In the genomic region with DNA sequence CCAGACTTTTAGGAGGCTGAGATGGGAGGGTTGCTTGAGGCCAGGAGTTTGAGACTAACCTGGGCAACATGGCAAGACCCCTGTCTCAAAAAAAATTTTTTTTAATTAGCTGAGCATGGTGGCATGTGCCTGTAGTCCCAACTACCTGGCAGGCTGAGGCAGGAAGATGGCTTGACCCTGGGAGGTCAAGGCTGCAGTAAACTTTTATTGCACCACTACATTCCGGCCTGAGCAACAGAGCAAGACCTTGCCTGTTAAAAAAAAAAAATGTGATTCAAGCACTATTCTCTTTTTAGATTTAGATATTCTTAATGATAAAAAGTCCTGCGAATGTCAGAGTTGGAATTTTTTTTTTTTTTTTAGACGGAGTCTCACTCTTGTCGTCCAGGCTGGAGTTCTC, we compare ENCODE assay signal across 21 cellular contexts.
DNase-seq lines count a peak whose midpoint lies in the region; ATAC-seq, FAIRE-seq and TF ChIP-seq lines count a peak whose summit lies in the region.
"Had no signal": no experiment of that assay in that cellular context is flagged by ENCODE, and none has a peak within 500 bp of the region (broad histone marks: within the 10 kb centered on the region; RNA-seq: fewer than 3 reads in every experiment).

No MANE protein-coding gene starts in this region.

- TF ChIP-seq POLR2A in HepG2 (IDR thresholded peaks at IDR 0.05; ENCODE audit: insufficient read depth in 1 of 2, low read depth in 2 of 2, low read length in 2 of 2) = no peak
- no peak for TF ChIP-seq POLR2A in GM12891 (IDR thresholded peaks at IDR 0.05; ENCODE audit: low read depth, low read length)

- H3K36me3 ChIP-seq in HepG2 (replicated peaks in 1 of 2; ENCODE audit: control insufficient read depth in 1 of 2, insufficient read depth in 2 of 2, low read length in 2 of 2) = no peaks in the 10 kb centered on the region

- no peak for TF ChIP-seq CTCF in HepG2 (CRISPR knock-in tag; IDR thresholded peaks at IDR 0.05)

- in situ Hi-C loops in Caki2 (cut with HindIII; ENCODE audit: low pct_unique_long_range_greater_than_20kb, low sequenced_read_pairs) (no loop called here), HepG2 (cut with HindIII; ENCODE audit: extremely low pct_ligation_motif_present, low pct_unique_long_range_greater_than_20kb) (no loop called here)

- no peak overlapping the region for H3K27ac ChIP-seq in HepG2 (ENCODE audit: extremely low read length, insufficient read depth, low read length)
- H3K27ac ChIP-seq: 22Rv1, A549, C4-2B had no signal

- no peaks in the 10 kb centered on the region for H4K20me1 ChIP-seq in HepG2 (ENCODE audit: insufficient read depth, low read length)

- H3K9me3 ChIP-seq in HepG2 (ENCODE audit: low read length) = no peaks in the 10 kb centered on the region
- H3K9me3 ChIP-seq: A549, Caco-2 had no signal

- H3K9ac ChIP-seq in HepG2 (ENCODE audit: insufficient read depth, low read depth, low read length) = no peak overlapping the region

- FAIRE-seq in HepG2 (lab: Jason Lieb, UNC) (no peak), GM12891 (lab: Jason Lieb, UNC) (no peak)
- FAIRE-seq: A549, HTR-8/SVneo had no signal

- H2AFZ ChIP-seq in HepG2 (ENCODE audit: low read length) = no peak overlapping the region

- BruUV-seq in HepG2 (replicated peaks; lab: Mats Ljungman, UMichigan) = no TSS peak

- POLR2A ChIA-PET in HepG2 (lab: Yijun Ruan, JAX) = no interaction called here

- H3K4me2 ChIP-seq in HepG2 (ENCODE audit: low read depth, low read length) = no peak overlapping the region
- H3K4me2 ChIP-seq: A549 had no signal

- no peaks in the 10 kb centered on the region for H3K79me2 ChIP-seq in HepG2 (ENCODE audit: insufficient read depth, low read length)

- DNase-seq in Caki2 (ENCODE audit: low read depth) (peak; percentile 23), kidney glomerular epithelial cell (lab: John Stamatoyannopoulos, UW) (peak; percentile 16), HepG2 (ENCODE audit: low spot score) (no peak), sciatic nerve (ENCODE audit: low spot score) (no peak), posterior cingulate gyrus (no peak), GM12891 (ENCODE audit: insufficient read length, low spot score) (no peak), MV-4-11 (lab: John Stamatoyannopoulos, UW) (no peak)
- DNase-seq: AML-193; Caco-2; CD4-positive, alpha-beta T cell; DMS153; DMS79; GDM1; GOT3; H7; HFFc6 had no signal

- no peak for TF ChIP-seq RAD21 in HepG2 (CRISPR knock-in tag; IDR thresholded peaks at IDR 0.05)

- 97% methylated on average over 4 of the region's 4 CpGs for WGBS in HepG2 (ENCODE audit: low lambda C conversion rate)

- ATAC-seq in HepG2 = no peak
- peak; percentile 45 for ATAC-seq in sciatic nerve
- ATAC-seq: A549, HCT116 had no signal

- H3K4me1 ChIP-seq in HepG2 (ENCODE audit: insufficient read depth, low read length) = 0 out of 2 replicates have a peak, but pooled peaks cover 16% of the 10 kb centered on the region
- H3K4me1 ChIP-seq: A549, Caco-2 had no signal

- H3K4me3 ChIP-seq in HepG2 (replicated peaks in 1 of 3; ENCODE audit: insufficient read depth in 1 of 3, low read depth in 2 of 3, low read length in 3 of 3) = no peak overlapping the region
- H3K4me3 ChIP-seq: A549 had no signal

- intact Hi-C loops in HepG2 (cut with micrococcal nuclease; ENCODE audit: unreplicated experiment) = no loop called here
- intact Hi-C loops in sciatic nerve (cut with DNase I) = no loop called here
- intact Hi-C loops in posterior cingulate gyrus (cut with DNase I) = no loop called here

- H3K27me3 ChIP-seq in HepG2 (ENCODE audit: control insufficient read depth in 1 of 2, insufficient read depth in 2 of 2, low read length in 2 of 2) = no peaks in the 10 kb centered on the region

- CTCF ChIA-PET in HepG2 (lab: Yijun Ruan, JAX; ENCODE audit: low intra/inter-chr PET ratio, low total read pairs) = no interaction called here

- TF ChIP-seq EP300 in HepG2 (IDR thresholded peaks at IDR 0.05; ENCODE audit: low read depth in 2 of 2, low read length in 2 of 2) = no peak
- TF ChIP-seq EP300 in HepG2 (CRISPR knock-in tag; IDR thresholded peaks at IDR 0.05; ENCODE audit: borderline replicate concordance) = no peak

TF ChIP-seq in HepG2, 621 proteins besides CTCF, POLR2A, EP300 and RAD21 (continues in another document):
- TF ChIP-seq, protein P1, sequence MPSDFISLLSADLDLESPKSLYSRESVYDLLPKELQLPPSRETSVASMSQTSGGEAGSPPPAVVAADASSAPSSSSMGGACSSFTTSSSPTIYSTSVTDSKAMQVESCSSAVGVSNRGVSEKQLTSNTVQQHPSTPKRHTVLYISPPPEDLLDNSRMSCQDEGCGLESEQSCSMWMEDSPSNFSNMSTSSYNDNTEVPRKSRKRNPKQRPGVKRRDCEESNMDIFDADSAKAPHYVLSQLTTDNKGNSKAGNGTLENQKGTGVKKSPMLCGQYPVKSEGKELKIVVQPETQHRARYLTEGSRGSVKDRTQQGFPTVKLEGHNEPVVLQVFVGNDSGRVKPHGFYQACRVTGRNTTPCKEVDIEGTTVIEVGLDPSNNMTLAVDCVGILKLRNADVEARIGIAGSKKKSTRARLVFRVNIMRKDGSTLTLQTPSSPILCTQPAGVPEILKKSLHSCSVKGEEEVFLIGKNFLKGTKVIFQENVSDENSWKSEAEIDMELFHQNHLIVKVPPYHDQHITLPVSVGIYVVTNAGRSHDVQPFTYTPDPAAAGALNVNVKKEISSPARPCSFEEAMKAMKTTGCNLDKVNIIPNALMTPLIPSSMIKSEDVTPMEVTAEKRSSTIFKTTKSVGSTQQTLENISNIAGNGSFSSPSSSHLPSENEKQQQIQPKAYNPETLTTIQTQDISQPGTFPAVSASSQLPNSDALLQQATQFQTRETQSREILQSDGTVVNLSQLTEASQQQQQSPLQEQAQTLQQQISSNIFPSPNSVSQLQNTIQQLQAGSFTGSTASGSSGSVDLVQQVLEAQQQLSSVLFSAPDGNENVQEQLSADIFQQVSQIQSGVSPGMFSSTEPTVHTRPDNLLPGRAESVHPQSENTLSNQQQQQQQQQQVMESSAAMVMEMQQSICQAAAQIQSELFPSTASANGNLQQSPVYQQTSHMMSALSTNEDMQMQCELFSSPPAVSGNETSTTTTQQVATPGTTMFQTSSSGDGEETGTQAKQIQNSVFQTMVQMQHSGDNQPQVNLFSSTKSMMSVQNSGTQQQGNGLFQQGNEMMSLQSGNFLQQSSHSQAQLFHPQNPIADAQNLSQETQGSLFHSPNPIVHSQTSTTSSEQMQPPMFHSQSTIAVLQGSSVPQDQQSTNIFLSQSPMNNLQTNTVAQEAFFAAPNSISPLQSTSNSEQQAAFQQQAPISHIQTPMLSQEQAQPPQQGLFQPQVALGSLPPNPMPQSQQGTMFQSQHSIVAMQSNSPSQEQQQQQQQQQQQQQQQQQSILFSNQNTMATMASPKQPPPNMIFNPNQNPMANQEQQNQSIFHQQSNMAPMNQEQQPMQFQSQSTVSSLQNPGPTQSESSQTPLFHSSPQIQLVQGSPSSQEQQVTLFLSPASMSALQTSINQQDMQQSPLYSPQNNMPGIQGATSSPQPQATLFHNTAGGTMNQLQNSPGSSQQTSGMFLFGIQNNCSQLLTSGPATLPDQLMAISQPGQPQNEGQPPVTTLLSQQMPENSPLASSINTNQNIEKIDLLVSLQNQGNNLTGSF (CRISPR knock-in tag; IDR thresholded peaks at IDR 0.05) = no peak

TF ChIP-seq in GM12891, 5 proteins besides CTCF, POLR2A, EP300 and RAD21:
- no peak for TF ChIP-seq SPI1 (IDR thresholded peaks at IDR 0.05; ENCODE audit: low read depth, low read length)
- TF ChIP-seq POLR2AphosphoS5 (IDR thresholded peaks at IDR 0.05; ENCODE audit: low read depth, low read length) = no peak
- no peak for TF ChIP-seq POU2F2 (IDR thresholded peaks at IDR 0.05; ENCODE audit: low read depth, low read length)
- TF ChIP-seq TAF1 (IDR thresholded peaks at IDR 0.05; ENCODE audit: low read depth, low read length) = no peak
- TF ChIP-seq PAX5 (IDR thresholded peaks at IDR 0.05; ENCODE audit: insufficient read depth, low read length, severe bottlenecking) = no peak

Comparison
In these comparisons a context has a peak if more than half of its experiments do, and no peak if none do; other contexts are left out.
1. DNase-seq: peak in Caki2 (single experiment) and kidney glomerular epithelial cell (single experiment); none in HepG2 (single experiment), sciatic nerve (single experiment), posterior cingulate gyrus (0 of 10), GM12891 (single experiment) and MV-4-11 (single experiment).